1 cellular context compared by ENCODE assay signal in the genomic region with DNA sequence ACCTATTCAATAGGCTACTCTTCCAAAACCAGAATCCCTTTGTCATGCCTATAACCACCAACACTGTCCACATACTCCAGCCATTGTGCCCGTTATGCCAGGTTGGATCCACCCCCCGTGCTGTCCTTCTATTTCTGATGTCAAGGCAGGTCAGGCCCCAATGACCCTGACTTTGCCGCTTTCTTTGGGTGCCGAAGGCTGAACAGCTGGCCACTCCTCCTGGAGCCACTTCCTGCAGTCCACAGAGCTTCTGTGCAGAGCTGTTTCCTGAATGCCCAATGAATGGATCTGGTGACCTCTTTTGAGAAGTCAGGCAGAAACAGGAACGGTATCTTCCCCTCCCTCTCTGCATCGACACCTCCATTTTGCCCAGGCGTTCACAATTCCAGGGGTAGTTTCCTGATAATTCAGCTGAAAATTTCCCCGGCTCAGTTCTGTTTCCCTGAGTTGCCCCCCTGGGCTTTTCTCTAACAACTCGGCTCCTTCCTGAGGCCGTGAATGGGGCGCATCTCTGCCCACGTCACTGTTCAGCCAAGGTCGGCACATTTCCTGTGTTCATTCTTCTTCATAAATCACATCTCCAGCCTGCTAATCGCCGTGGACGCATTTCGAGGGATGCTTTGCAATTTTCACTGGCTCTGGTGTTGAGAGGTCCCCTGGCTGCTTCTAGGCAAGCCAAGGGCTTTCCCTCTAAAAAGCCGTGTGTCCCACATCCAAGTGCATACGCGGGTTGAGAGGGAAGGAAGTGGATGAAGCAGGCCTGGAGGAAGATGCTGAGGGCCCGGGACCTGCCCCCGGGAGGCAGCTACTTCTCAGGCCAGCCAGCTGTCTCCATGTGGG.
TF ChIP-seq lines count a peak whose summit lies in the region.

No MANE protein-coding gene starts in this region.

TF ChIP-seq in HEK293T, 16 proteins besides CTCF, POLR2A, EP300 and RAD21 (continued from another document):
- no peak for TF ChIP-seq HDGF (IDR thresholded peaks at IDR 0.05; ENCODE audit: borderline replicate concordance)
